8 cellular contexts compared by ENCODE assay signal in genomic region chr4:80365928-80366327, GRCh38. TPM values are rescaled to one million over a fixed set of nuclear protein-coding genes. Genes with fewer than 3 reads are reported as not detected.
DNase-seq lines count a peak whose midpoint lies in the region; ATAC-seq and TF ChIP-seq lines count a peak whose summit lies in the region.

No MANE protein-coding gene starts in this region.

- H3K4me1 Mint-ChIP-seq in activated T-cell treated with anti-CD3 and anti-CD28 coated beads, Interleukin-2, amount 50 U/mL, for 72 hours (ENCODE audit: low read depth) = no peaks in the 10 kb centered on the region

- H3K9me3 ChIP-seq in psoas muscle = no peaks in the 10 kb centered on the region

- DNase-seq in Caki2 (ENCODE audit: low read depth) (peak; percentile 41), HT1080 (ENCODE audit: low read depth) (peak; percentile 46), OCI-M1 (lab: John Stamatoyannopoulos, UW) (peak; percentile 72), foreskin melanocyte (peak; percentile 19), psoas muscle (peak; percentile 27 to 61)
- peak; percentile 40 to 47 for DNase-seq in activated T-cell treated with anti-CD3 and anti-CD28 coated beads, Interleukin-2, amount 50 U/mL, for 72 hours

- no peak overlapping the region for H3K4me3 ChIP-seq in psoas muscle

- no peak overlapping the region for H3K27ac ChIP-seq in psoas muscle

- intact Hi-C loops in psoas muscle (cut with DNase I) = loop anchor here (2.0 to 10.0 kb wide), 5 partner anchors 623 to 989 kb away; no protein-coding TSS in a partner anchor

- peak; percentile 63 for TF ChIP-seq CTCF in psoas muscle (IDR thresholded peaks at IDR 0.05)

- in situ Hi-C loops in Caki2 (cut with HindIII; ENCODE audit: low pct_unique_long_range_greater_than_20kb, low sequenced_read_pairs) = no loop called here

- no peaks in the 10 kb centered on the region for H3K27me3 ChIP-seq in psoas muscle (ENCODE audit: insufficient read depth in 3 of 3, low read length in 2 of 3)

- peak; percentile 84 for ATAC-seq in GM19397 (IDR thresholded peaks at IDR 0.05; ENCODE audit: unreplicated experiment)
- ATAC-seq in activated T-cell treated with anti-CD3 and anti-CD28 coated beads, Interleukin-2, amount 50 U/mL, for 72 hours (replicated peaks in 1 of 2) = peak; percentile 46 to 48
- ATAC-seq in psoas muscle = peak; percentile 85 to 95 (median 91)
- ATAC-seq in GM21528 (IDR thresholded peaks at IDR 0.05; ENCODE audit: low FRiP score, unreplicated experiment) = no peak

- H3K4me3 Mint-ChIP-seq in activated T-cell treated with anti-CD3 and anti-CD28 coated beads, Interleukin-2, amount 50 U/mL, for 72 hours = no peak overlapping the region

- H3K36me3 ChIP-seq in psoas muscle (ENCODE audit: insufficient read depth in 1 of 2, low read depth in 1 of 2) = no peaks in the 10 kb centered on the region

- H3K4me1 ChIP-seq in psoas muscle = peaks cover 4% of the 10 kb centered on the region

- no peaks in the 10 kb centered on the region for H3K27me3 Mint-ChIP-seq in activated T-cell treated with anti-CD3 and anti-CD28 coated beads, Interleukin-2, amount 50 U/mL, for 72 hours (ENCODE audit: low read depth)

- peaks cover 1 to 3% of the 10 kb centered on the region in 2 donors for H3K9me3 Mint-ChIP-seq in activated T-cell treated with anti-CD3 and anti-CD28 coated beads, Interleukin-2, amount 50 U/mL, for 72 hours

- no peak overlapping the region for H3K27ac Mint-ChIP-seq in activated T-cell treated with anti-CD3 and anti-CD28 coated beads, Interleukin-2, amount 50 U/mL, for 72 hours

- H3K36me3 Mint-ChIP-seq in activated T-cell treated with anti-CD3 and anti-CD28 coated beads, Interleukin-2, amount 50 U/mL, for 72 hours (ENCODE audit: insufficient read depth in 2 of 2) = no peaks in the 10 kb centered on the region

- whole genome bisulfite sequencing in psoas muscle, 3 donors = 40 to 66% (median 58%) methylated on average over 1 of the region's 1 CpG

RNA-seq across cellular contexts. Expression of gene CFAP299, which starts 30.4 kb away (rescaled TPM):
- total RNA-seq in Caki2 (2014; rRNA removed; shearing (Covaris generic); ENCODE audit: low replicate concordance) = not detected in 2 replicates
- 0.68 TPM in 1 of 2 replicates, not detected in the other for total RNA-seq in HT1080 (2014; rRNA removed; shearing (Covaris generic))
- 1.1 TPM in 1 of 2 replicates, not detected in the other for polyA plus RNA-seq in HT1080 (2015; cell fraction: cytosol; rRNA removed)
- 0.05 and 0.22 TPM in 2 replicates for polyA plus RNA-seq in HT1080 (2015; cell fraction: nucleus; rRNA removed)
- not detected for total RNA-seq in activated T-cell treated with anti-CD3 and anti-CD28 coated beads, Interleukin-2, amount 50 U/mL, for 72 hours
- not detected for total RNA-seq in psoas muscle
- not detected for polyA plus RNA-seq in psoas muscle

Comparison
In these comparisons a context has a peak if more than half of its experiments do, and no peak if none do; other contexts are left out.
1. DNase-seq: peak in every context shown above with its lines; median percentile 72 in OCI-M1; 46 in HT1080; 44 in psoas muscle; 44 in activated T-cell treated with anti-CD3 and anti-CD28 coated beads, Interleukin-2, amount 50 U/mL, for 72 hours; 41 in Caki2; 19 in foreskin melanocyte.